ENCODE assay signal across 14 cellular contexts in the genomic region with DNA sequence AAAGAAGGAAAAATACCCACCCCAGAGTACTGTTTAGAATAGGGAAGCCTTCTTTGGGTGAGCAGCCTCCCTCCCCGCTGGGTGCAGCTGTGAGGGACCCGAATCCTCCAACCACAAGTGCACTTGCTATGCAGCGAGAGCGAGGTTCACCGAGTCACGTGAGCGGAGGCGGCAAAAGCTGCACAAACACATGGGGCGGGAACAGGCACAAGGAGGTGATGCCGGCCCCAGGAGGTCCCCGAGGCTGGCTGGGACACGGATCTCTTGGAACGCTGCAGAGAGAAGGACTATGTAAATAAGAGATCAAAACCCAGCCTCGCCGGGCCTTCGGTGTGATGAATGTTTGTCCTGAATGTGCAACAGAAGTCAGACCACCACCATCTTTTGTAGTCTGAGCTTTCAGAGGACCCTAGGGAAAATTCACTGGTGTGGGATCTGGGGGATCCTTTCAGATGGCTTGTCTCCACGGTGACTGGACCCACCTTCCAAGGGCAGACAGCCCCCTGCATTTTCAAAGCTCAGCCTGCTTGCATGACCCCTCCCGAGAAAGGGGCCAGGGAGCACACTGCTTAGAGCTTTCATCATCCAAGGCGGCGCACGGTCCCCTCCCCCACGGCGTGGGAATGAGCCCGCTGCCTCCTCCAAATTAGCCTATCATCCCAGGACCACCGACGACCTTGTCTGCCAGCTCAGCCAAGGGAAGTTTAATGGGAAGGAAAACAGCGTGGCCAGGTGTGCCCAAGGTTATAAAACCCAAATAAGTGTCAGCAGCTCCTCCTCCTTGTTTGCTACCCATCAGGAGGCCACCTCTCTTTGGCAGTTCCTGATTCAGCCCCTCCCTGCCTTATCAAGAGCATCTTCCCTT.
"Had no signal": no experiment of that assay in that cellular context is flagged by ENCODE, and none has a peak within 500 bp of the region (broad histone marks: within the 10 kb centered on the region; RNA-seq: fewer than 3 reads in every experiment).

No MANE protein-coding gene starts in this region.

- H3K4me1 ChIP-seq: colonic mucosa, foreskin keratinocyte, uterus had no signal

- ATAC-seq: activated CD8-positive, alpha-beta memory T cell treated with anti-CD3 and anti-CD28 coated beads, Interleukin-2, amount 10 ng/mL, durations not matched to agents 7 days and 5 days; activated naive CD8-positive, alpha-beta T cell treated with anti-CD3 and anti-CD28 coated beads, Interleukin-2, amount 50 U/mL, for 24 hours; foreskin keratinocyte; natural killer cell had no signal

- DNase-seq: activated CD4-positive, alpha-beta memory T cell treated with anti-CD3 and anti-CD28 coated beads for 36 hours; activated CD4-positive, alpha-beta T cell treated with anti-CD3 and anti-CD28 coated beads for 1 hour; activated CD8-positive, alpha-beta memory T cell treated with anti-CD3 and anti-CD28 coated beads, Interleukin-2, amount 10 ng/mL, durations not matched to agents 7 days and 5 days; activated naive CD4-positive, alpha-beta T cell treated with anti-CD3 and anti-CD28 coated beads for 36 hours; activated naive CD8-positive, alpha-beta T cell treated with anti-CD3 and anti-CD28 coated beads, Interleukin-2, amount 50 U/mL, for 24 hours; activated T-cell treated with anti-CD3 and anti-CD28 coated beads, Interleukin-2, amount 50 U/mL, for 1 hour; colonic mucosa; foreskin keratinocyte; natural killer cell; stimulated activated CD4-positive, alpha-beta T cell treated with anti-CD3 and anti-CD28 coated beads, Interleukin-4, amount 100 ng/mL, for 24 hours; stimulated activated naive CD4-positive, alpha-beta T cell; T1000; tibial artery had no signal

- H3K27ac ChIP-seq: colonic mucosa, foreskin keratinocyte, tibial artery, uterus had no signal

- H3K9me3 ChIP-seq: colonic mucosa, tibial artery, uterus had no signal

- H3K27me3 ChIP-seq: colonic mucosa, foreskin keratinocyte, tibial artery, uterus had no signal

- H3K36me3 ChIP-seq: colonic mucosa, tibial artery, uterus had no signal

- H3K4me3 ChIP-seq: colonic mucosa, tibial artery, uterus had no signal
